Comparison of ENCODE assay signal across 1 cellular context in the genomic region with DNA sequence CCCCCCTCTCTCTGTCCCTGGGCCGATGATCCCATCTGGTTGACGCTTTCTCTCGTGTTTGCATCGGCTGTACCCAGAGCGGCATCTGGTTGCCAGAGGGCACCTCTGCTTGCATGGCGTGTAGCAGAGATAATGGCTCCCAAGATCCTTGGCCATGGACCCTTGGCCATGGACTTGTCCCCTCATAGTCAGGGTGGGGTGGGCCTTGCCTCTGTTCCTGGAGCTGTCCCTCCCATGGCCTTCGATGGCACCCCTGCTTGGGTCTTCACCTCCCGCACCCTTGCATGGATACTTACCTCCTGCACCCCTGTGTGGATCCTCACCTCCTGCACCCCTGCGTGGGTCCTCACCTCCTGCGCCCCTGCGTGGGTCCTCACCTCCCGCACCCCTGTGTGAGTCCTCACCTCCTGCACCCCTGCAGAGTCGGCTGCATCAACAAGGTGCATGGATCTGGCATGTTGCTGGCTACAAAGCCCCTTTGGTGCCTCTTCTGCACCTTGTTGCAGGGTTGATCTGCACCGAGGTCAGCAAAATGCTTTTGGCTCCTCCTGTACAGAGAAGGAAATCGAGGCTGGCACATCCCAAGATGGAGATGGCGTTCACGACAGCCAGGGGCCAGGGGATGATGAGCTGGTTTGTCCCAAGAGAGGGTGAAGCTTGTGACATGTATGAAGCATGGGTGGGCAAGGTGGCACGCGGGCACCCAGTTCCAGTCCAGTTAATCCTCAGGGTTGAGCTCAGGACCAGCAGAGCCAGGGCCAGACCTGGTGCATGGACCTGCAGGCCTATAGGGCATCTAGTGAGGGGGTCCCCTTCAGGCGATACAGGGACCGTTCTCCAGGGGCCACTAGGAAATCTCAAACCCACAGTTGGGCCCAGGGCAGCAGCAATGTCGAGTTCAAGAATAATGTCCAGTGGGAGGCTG.
TF ChIP-seq lines count a peak whose summit lies in the region.

No MANE protein-coding gene starts in this region.

TF ChIP-seq in HEK293, 187 proteins besides CTCF, POLR2A, EP300 and RAD21 (continued from another document):
- TF ChIP-seq ZBTB49 (tag by site-specific recombination; IDR thresholded peaks at IDR 0.05; ENCODE audit: low read depth) (no peak), ZNF274 (IDR thresholded peaks at IDR 0.05; ENCODE audit: low read length) (no peak), ZNF274 (tag by site-specific recombination; IDR thresholded peaks at IDR 0.05; ENCODE audit: borderline replicate concordance) (peak; percentile 69; the same call in 1 of the 2 replicates)
